Comparison of ENCODE assay signal across 14 cellular contexts in the genomic region with DNA sequence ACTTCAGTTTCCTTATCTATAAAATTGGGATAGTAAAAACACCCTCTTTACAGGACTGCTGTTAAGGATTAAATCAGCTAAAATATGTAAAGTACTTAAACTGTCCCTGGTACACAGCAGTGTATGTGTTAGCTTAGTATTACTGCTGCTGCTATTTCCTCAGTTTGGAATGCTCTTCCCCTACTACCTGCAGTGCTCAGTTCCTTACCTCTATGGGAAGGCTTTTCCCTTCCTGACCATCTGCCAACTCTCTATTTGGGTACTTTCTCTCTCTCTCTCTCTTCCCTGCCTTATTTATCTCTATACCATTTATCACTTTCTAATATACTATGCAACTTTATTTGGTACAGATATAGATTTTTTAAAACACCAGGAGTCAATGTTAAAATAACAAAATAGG.
"Had no signal": no experiment of that assay in that cellular context is flagged by ENCODE, and none has a peak within 500 bp of the region (broad histone marks: within the 10 kb centered on the region; RNA-seq: fewer than 3 reads in every experiment).

No MANE protein-coding gene starts in this region.

- H3K27me3 Mint-ChIP-seq: activated naive CD4-positive, alpha-beta T cell treated with anti-CD3 and anti-CD28 coated beads, Interleukin-2, amount 50 U/mL, for 24 hours; brain; stimulated activated naive CD8-positive, alpha-beta T cell treated with anti-CD3 and anti-CD28 coated beads, Interleukin-15, amount 100 ng/mL, for 72 hours had no signal

- ATAC-seq: left colon; pancreas; stimulated activated naive CD8-positive, alpha-beta T cell treated with anti-CD3 and anti-CD28 coated beads, Interleukin-15, amount 100 ng/mL, for 72 hours had no signal

- H3K27ac Mint-ChIP-seq: activated naive CD4-positive, alpha-beta T cell treated with anti-CD3 and anti-CD28 coated beads, Interleukin-2, amount 50 U/mL, for 24 hours had no signal

- H3K27me3 ChIP-seq: esophagus muscularis mucosa, pancreas had no signal

- H3K9me3 Mint-ChIP-seq: activated naive CD4-positive, alpha-beta T cell treated with anti-CD3 and anti-CD28 coated beads, Interleukin-2, amount 50 U/mL, for 24 hours; brain; stimulated activated naive CD8-positive, alpha-beta T cell treated with anti-CD3 and anti-CD28 coated beads, Interleukin-15, amount 100 ng/mL, for 72 hours had no signal

- H3K9me3 ChIP-seq: esophagus muscularis mucosa, pancreas, thoracic aorta had no signal

- DNase-seq: activated effector memory CD4-positive, alpha-beta T cell treated with Interleukin-2 at 50 U/mL for 16 hours; amygdala; glutamatergic neuron; left colon; pancreas; retina; stimulated activated CD4-positive, alpha-beta T cell treated with anti-CD3 and anti-CD28 coated beads, Interleukin-4, amount 100 ng/mL, for 1 hour; stimulated activated CD8-positive, alpha-beta memory T cell treated with anti-CD3 and anti-CD28 coated beads, Interleukin-4, amount 100 ng/mL, for 48 hours; stimulated activated naive CD8-positive, alpha-beta T cell treated with anti-CD3 and anti-CD28 coated beads, Interleukin-15, amount 100 ng/mL, for 72 hours; T1000 had no signal

- H3K36me3 ChIP-seq: pancreas had no signal

- H3K27ac ChIP-seq: esophagus muscularis mucosa, pancreas, thoracic aorta had no signal

- H3K4me3 Mint-ChIP-seq: activated naive CD4-positive, alpha-beta T cell treated with anti-CD3 and anti-CD28 coated beads, Interleukin-2, amount 50 U/mL, for 24 hours; brain; stimulated activated naive CD8-positive, alpha-beta T cell treated with anti-CD3 and anti-CD28 coated beads, Interleukin-15, amount 100 ng/mL, for 72 hours had no signal

- H3K4me3 ChIP-seq: esophagus muscularis mucosa, pancreas, thoracic aorta had no signal
